In genomic region chr10:317219-317868, GRCh38 we compare ENCODE assay signal across 8 cellular contexts.
DNase-seq lines count a peak whose midpoint lies in the region; ATAC-seq and TF ChIP-seq lines count a peak whose summit lies in the region.

No MANE protein-coding gene starts in this region.

- H3K4me3 Mint-ChIP-seq in CD8-positive, alpha-beta T cell = peak overlapping the region; percentile 30

- no peaks in the 10 kb centered on the region for H3K27me3 ChIP-seq in CD8-positive, alpha-beta T cell (ENCODE audit: insufficient read depth, low read length)

- H3K4me1 ChIP-seq in CD8-positive, alpha-beta T cell (ENCODE audit: insufficient read depth, low read length) = peaks cover 28% of the 10 kb centered on the region

- H3K27me3 Mint-ChIP-seq in CD8-positive, alpha-beta T cell (ENCODE audit: low read depth) = no peaks in the 10 kb centered on the region

- POLR2A ChIA-PET in CD8-positive, alpha-beta T cell (lab: Charles Lee) = interaction anchor here (1.1 kb wide), 1 partner anchor 13 kb away, joined by 6 read pairs; no protein-coding TSS in a partner anchor

- no peaks in the 10 kb centered on the region for H3K36me3 ChIP-seq in CD8-positive, alpha-beta T cell (ENCODE audit: insufficient read depth, low read length)

- no peak for TF ChIP-seq CTCF in CD8-positive, alpha-beta T cell (IDR thresholded peaks at IDR 0.05)
- TF ChIP-seq CTCF in fibroblast of mammary gland (conservative IDR thresholded peaks at IDR 0.05; ENCODE audit: control insufficient read depth, insufficient read depth, low read depth, low read length) = no peak

- H3K4me1 Mint-ChIP-seq in CD8-positive, alpha-beta T cell (ENCODE audit: low read depth) = peaks cover 32% of the 10 kb centered on the region

- DNase-seq in CD8-positive, alpha-beta T cell = peak in 4 of 7 experiments; percentile 18 to 76 (median 56)
- peak; percentile 67 for DNase-seq in fibroblast of mammary gland (ENCODE audit: low read depth)
- no peak for DNase-seq in NOMO-1 treated with dmso at 0.1 percent for 144 hours (lab: John Stamatoyannopoulos, UW; ENCODE audit: unreplicated experiment)
- DNase-seq in NCI-H2227 treated with DMSO at 0.1 percent for 48 hours (lab: John Stamatoyannopoulos, UW) = no peak
- no peak for DNase-seq in NCI-H524 (lab: John Stamatoyannopoulos, UW)
- no peak for DNase-seq in NCI-H146 (lab: John Stamatoyannopoulos, UW)

- peak overlapping the region; percentile 90 for H3K27ac Mint-ChIP-seq in CD8-positive, alpha-beta T cell

- ATAC-seq in CD8-positive, alpha-beta T cell = peak; percentile 98
- ATAC-seq in GM19438 (IDR thresholded peaks at IDR 0.05; ENCODE audit: low read depth, unreplicated experiment) = peak; percentile 96
- ATAC-seq in HG03432 (IDR thresholded peaks at IDR 0.05; ENCODE audit: unreplicated experiment) = peak; percentile 97

- H3K4me3 ChIP-seq in CD8-positive, alpha-beta T cell (ENCODE audit: low read depth, low read length) = no peak overlapping the region
- no peak overlapping the region for H3K4me3 ChIP-seq in fibroblast of mammary gland (ENCODE audit: control insufficient read depth, low read depth, low read length)

- no peaks in the 10 kb centered on the region for H3K9me3 ChIP-seq in CD8-positive, alpha-beta T cell (ENCODE audit: low read length)

- H3K36me3 Mint-ChIP-seq in CD8-positive, alpha-beta T cell = no peaks in the 10 kb centered on the region

- H3K9me3 Mint-ChIP-seq in CD8-positive, alpha-beta T cell = no peaks in the 10 kb centered on the region

- H3K27ac ChIP-seq in CD8-positive, alpha-beta T cell (ENCODE audit: low read depth, low read length) = no peak overlapping the region

- intact Hi-C loops in CD8-positive, alpha-beta T cell (cut with DNase I, micrococcal nuclease) = loop anchor here (1.0 to 5.0 kb wide), 3 partner anchors 16 to 155 kb away; no protein-coding TSS in a partner anchor

- CTCF ChIA-PET in CD8-positive, alpha-beta T cell (lab: Charles Lee) = interaction anchor here (0.7 to 2.4 kb wide), 3 partner anchors 12 to 143 kb away, joined by 3 to 7 read pairs (median 3); no protein-coding TSS in a partner anchor

Comparison
In these comparisons a context has a peak if more than half of its experiments do, and no peak if none do; other contexts are left out.
1. DNase-seq: peak in CD8-positive, alpha-beta T cell (4 of 7) and fibroblast of mammary gland (single experiment); none in NOMO-1 treated with dmso at 0.1 percent for 144 hours (single experiment), NCI-H2227 treated with DMSO at 0.1 percent for 48 hours (single experiment), NCI-H524 (0 of 2) and NCI-H146 (single experiment).
2. Peak in every context shown above with its lines, with median percentiles within 50 percentile points of each other: ATAC-seq.